ENCODE assay signal across 27 cellular contexts in the genomic region with DNA sequence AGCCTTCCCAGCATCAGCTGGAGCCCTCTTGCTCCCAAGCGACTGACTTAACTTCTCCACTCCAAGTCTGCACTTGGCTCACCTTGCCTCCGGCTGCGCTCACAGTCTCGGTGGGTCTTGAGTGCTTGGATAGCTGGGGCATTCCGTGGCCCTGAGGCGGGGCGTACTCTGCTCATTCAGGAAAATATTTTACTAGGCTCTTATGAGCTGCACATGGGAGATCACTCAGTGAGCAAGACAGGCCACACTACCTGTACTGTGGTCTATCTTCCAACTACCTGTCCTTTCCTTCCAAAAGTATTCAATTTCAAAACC.
DNase-seq lines count a peak whose midpoint lies in the region; ATAC-seq and TF ChIP-seq lines count a peak whose summit lies in the region.
"Had no signal": no experiment of that assay in that cellular context is flagged by ENCODE, and none has a peak within 500 bp of the region (broad histone marks: within the 10 kb centered on the region; RNA-seq: fewer than 3 reads in every experiment).

No MANE protein-coding gene starts in this region.

- no peak for TF ChIP-seq CTCF in GM10248 (IDR thresholded peaks at IDR 0.05; ENCODE audit: control extremely low read depth, extremely low read depth, low read depth, missing control alignments)

- CTCF ChIA-PET in GM10248 (lab: Yijun Ruan, JAX): interaction anchor here (0.6 to 1.1 kb wide), 2 partner anchors 31 to 193 kb away, joined by 3 read pairs; no protein-coding TSS in a partner anchor

- ATAC-seq in GM21529 (IDR thresholded peaks at IDR 0.05; ENCODE audit: unreplicated experiment) (no peak), GM18907 (IDR thresholded peaks at IDR 0.05; ENCODE audit: unreplicated experiment) (no peak)
- ATAC-seq: CD8-positive, alpha-beta T cell; foreskin keratinocyte; GM23338; heart left ventricle; right cardiac atrium; stimulated activated naive CD8-positive, alpha-beta T cell treated with anti-CD3 and anti-CD28 coated beads, Interleukin-15, Interleukin-2, amounts not matched to agents 100 U/mL and 50 U/mL, for 24 hours had no signal

- DNase-seq in NCI-H510A treated with DMSO at 0.1 percent for 48 hours (lab: John Stamatoyannopoulos, UW) (peak; percentile 56), NCI-H510A (lab: John Stamatoyannopoulos, UW) (no peak), NCI-H1105 (lab: John Stamatoyannopoulos, UW) (peak; percentile 75), NCI-H2196 treated with DMSO at 0.1 percent for 48 hours (lab: John Stamatoyannopoulos, UW; ENCODE audit: unreplicated experiment) (peak; percentile 60), GM10248 (ENCODE audit: extremely low spot score) (no peak)
- DNase-seq: activated B cell treated with CpG ODN at 0.5 μM for 24 hours; activated CD4-positive, alpha-beta T cell treated with anti-CD3 and anti-CD28 coated beads, Interleukin-2, amount 50 U/mL, for 1 hour; activated effector memory CD4-positive, alpha-beta T cell treated with anti-CD3 and anti-CD28 coated beads, Interleukin-2, amount 50 U/mL, for 16 hours; activated T-cell treated with anti-CD3 and anti-CD28 coated beads, Interleukin-2, amount 50 U/mL, for 24 hours; CD8-positive, alpha-beta T cell; DMS 273 treated with DMSO at 0.1 percent for 48 hours; dorsolateral prefrontal cortex; esophagus squamous epithelium; foreskin keratinocyte; heart left ventricle; midbrain; naive B cell; NCI-H446 treated with DMSO at 0.1 percent for 48 hours; NK-92 treated with Interleukin-12 subunit alpha and Interleukin-12 subunit beta, amount 100 ng/mL, for 24 hours; right cardiac atrium; spleen; stimulated activated CD4-positive, alpha-beta T cell treated with anti-CD3 and anti-CD28 coated beads, Interleukin-2, amount 100 ng/mL, for 24 hours; stimulated activated naive CD8-positive, alpha-beta T cell treated with anti-CD3 and anti-CD28 coated beads, Interleukin-15, Interleukin-2, amounts not matched to agents 100 U/mL and 50 U/mL, for 24 hours; T-helper 1 cell had no signal

- POLR2A ChIA-PET in GM10248 (lab: Yijun Ruan, JAX): no interaction called here

Comparison
In these comparisons a context has a peak if more than half of its experiments do, and no peak if none do; other contexts are left out.
1. DNase-seq: peak in NCI-H510A treated with DMSO at 0.1 percent for 48 hours (single experiment), NCI-H1105 (single experiment) and NCI-H2196 treated with DMSO at 0.1 percent for 48 hours (single experiment); none in NCI-H510A (single experiment) and GM10248 (single experiment).